7 cellular contexts compared by ENCODE assay signal in genomic region chr13:27252467-27252866, GRCh38. TPM values are rescaled to one million over a fixed set of nuclear protein-coding genes. Genes with fewer than 3 reads are reported as not detected.
DNase-seq lines count a peak whose midpoint lies in the region; ATAC-seq and TF ChIP-seq lines count a peak whose summit lies in the region.

No MANE protein-coding gene starts in this region.

- POLR2A ChIA-PET in activated CD8-positive, alpha-beta T cell treated with anti-CD3 and anti-CD28 coated beads, Interleukin-2, amount 10 ng/mL, durations not matched to agents 7 days and 5 days (lab: Charles Lee), result interaction anchor here (1.1 kb wide), 1 partner anchor 18 kb away, joined by 3 read pairs; the partner anchor contains the start of gene RASL11A

- H3K36me3 Mint-ChIP-seq in HFFc6 (ENCODE audit: low read depth), result peaks cover 45% of the 10 kb centered on the region
- H3K36me3 Mint-ChIP-seq in activated CD8-positive, alpha-beta T cell treated with anti-CD3 and anti-CD28 coated beads, Interleukin-2, amount 10 ng/mL, durations not matched to agents 7 days and 5 days (ENCODE audit: low read depth), result peaks cover 57% of the 10 kb centered on the region
- peaks cover 36 to 48% of the 10 kb centered on the region in 2 donors for H3K36me3 Mint-ChIP-seq in stimulated activated naive B cell treated with anti-CD40 and anti-IgM and Interleukin-4, amounts not matched to agents 10 μg/mL and 1 μg/mL and 100 μg/mL, for 72 hours

- H3K27ac Mint-ChIP-seq in HFFc6, result peak overlapping the region; percentile 100
- peak overlapping the region; percentile 100 for H3K27ac Mint-ChIP-seq in activated CD8-positive, alpha-beta T cell treated with anti-CD3 and anti-CD28 coated beads, Interleukin-2, amount 10 ng/mL, durations not matched to agents 7 days and 5 days
- peak overlapping the region; percentile 100 for H3K27ac Mint-ChIP-seq in stimulated activated naive B cell treated with anti-CD40 and anti-IgM and Interleukin-4, amounts not matched to agents 10 μg/mL and 1 μg/mL and 100 μg/mL, for 72 hours

- H3K9ac ChIP-seq in iPS-18a (ENCODE audit: low read length), result peak overlapping the region; percentile 100

- CTCF ChIA-PET in activated CD8-positive, alpha-beta T cell treated with anti-CD3 and anti-CD28 coated beads, Interleukin-2, amount 10 ng/mL, durations not matched to agents 7 days and 5 days (lab: Charles Lee), result interaction anchor here (1.7 kb wide), 2 partner anchors 19 to 110 kb away, joined by 3 read pairs; no protein-coding TSS in a partner anchor

- ATAC-seq in activated CD8-positive, alpha-beta T cell treated with anti-CD3 and anti-CD28 coated beads, Interleukin-2, amount 10 ng/mL, durations not matched to agents 7 days and 5 days, result no peak
- no peak for ATAC-seq in stimulated activated naive B cell treated with anti-CD40 and anti-IgM and Interleukin-4, amounts not matched to agents 10 μg/mL and 1 μg/mL and 100 μg/mL, for 72 hours (replicated peaks)
- no peak for ATAC-seq in GM18909 (IDR thresholded peaks at IDR 0.05; ENCODE audit: poor library complexity, unreplicated experiment)
- ATAC-seq in GM21723 (IDR thresholded peaks at IDR 0.05; ENCODE audit: unreplicated experiment), result no peak
- ATAC-seq in HG03460 (IDR thresholded peaks at IDR 0.05; ENCODE audit: unreplicated experiment), result no peak

- H3K9me3 Mint-ChIP-seq in HFFc6, result no peaks in the 10 kb centered on the region
- no peaks in the 10 kb centered on the region for H3K9me3 Mint-ChIP-seq in activated CD8-positive, alpha-beta T cell treated with anti-CD3 and anti-CD28 coated beads, Interleukin-2, amount 10 ng/mL, durations not matched to agents 7 days and 5 days (ENCODE audit: insufficient read depth)
- no peaks in the 10 kb centered on the region for H3K9me3 Mint-ChIP-seq in stimulated activated naive B cell treated with anti-CD40 and anti-IgM and Interleukin-4, amounts not matched to agents 10 μg/mL and 1 μg/mL and 100 μg/mL, for 72 hours

- peaks cover 47% of the 10 kb centered on the region for H3K36me3 ChIP-seq in iPS-18a (ENCODE audit: control insufficient read depth, low read depth, low read length)

- H3K27me3 ChIP-seq in iPS-18a (ENCODE audit: control insufficient read depth, insufficient read depth, low read length), result no peaks in the 10 kb centered on the region

- H3K9me3 ChIP-seq in iPS-18a (ENCODE audit: control insufficient read depth, low read depth, low read length), result no peaks in the 10 kb centered on the region

- H3K27ac ChIP-seq in iPS-18a (ENCODE audit: low read length), result peak overlapping the region; percentile 95

- peaks cover 38% of the 10 kb centered on the region for H3K4me1 Mint-ChIP-seq in HFFc6 (ENCODE audit: low read depth)
- H3K4me1 Mint-ChIP-seq in activated CD8-positive, alpha-beta T cell treated with anti-CD3 and anti-CD28 coated beads, Interleukin-2, amount 10 ng/mL, durations not matched to agents 7 days and 5 days (ENCODE audit: low read depth), result peaks cover 46% of the 10 kb centered on the region
- H3K4me1 Mint-ChIP-seq in stimulated activated naive B cell treated with anti-CD40 and anti-IgM and Interleukin-4, amounts not matched to agents 10 μg/mL and 1 μg/mL and 100 μg/mL, for 72 hours, result peaks cover 8 to 46% of the 10 kb centered on the region in 2 donors

- H3K4me3 Mint-ChIP-seq in HFFc6, result peak overlapping the region; percentile 98
- peak overlapping the region; percentile 96 for H3K4me3 Mint-ChIP-seq in activated CD8-positive, alpha-beta T cell treated with anti-CD3 and anti-CD28 coated beads, Interleukin-2, amount 10 ng/mL, durations not matched to agents 7 days and 5 days
- H3K4me3 Mint-ChIP-seq in stimulated activated naive B cell treated with anti-CD40 and anti-IgM and Interleukin-4, amounts not matched to agents 10 μg/mL and 1 μg/mL and 100 μg/mL, for 72 hours, result peak overlapping the region; percentile 96

- peaks cover 2% of the 10 kb centered on the region; the same call in 1 of the 2 replicates for H3K27me3 Mint-ChIP-seq in HFFc6 (ENCODE audit: insufficient read depth)
- no peaks in the 10 kb centered on the region for H3K27me3 Mint-ChIP-seq in activated CD8-positive, alpha-beta T cell treated with anti-CD3 and anti-CD28 coated beads, Interleukin-2, amount 10 ng/mL, durations not matched to agents 7 days and 5 days (ENCODE audit: low read depth)
- H3K27me3 Mint-ChIP-seq in stimulated activated naive B cell treated with anti-CD40 and anti-IgM and Interleukin-4, amounts not matched to agents 10 μg/mL and 1 μg/mL and 100 μg/mL, for 72 hours, result no peaks in the 10 kb centered on the region

- H3K4me1 ChIP-seq in iPS-18a (ENCODE audit: control insufficient read depth, low read depth, low read length), result peaks cover 11% of the 10 kb centered on the region

- H3K4me3 ChIP-seq in iPS-18a (ENCODE audit: low read length), result peak overlapping the region; percentile 99

- no peak for TF ChIP-seq CTCF in HFFc6 (IDR thresholded peaks at IDR 0.05)

- no peak for DNase-seq in HFFc6
- DNase-seq in activated CD8-positive, alpha-beta T cell treated with anti-CD3 and anti-CD28 coated beads, Interleukin-2, amount 10 ng/mL, durations not matched to agents 7 days and 5 days, result no peak
- no peak for DNase-seq in stimulated activated naive B cell treated with anti-CD40 and anti-IgM and Interleukin-4, amounts not matched to agents 10 μg/mL and 1 μg/mL and 100 μg/mL, for 72 hours

RNA-seq across cellular contexts. Expression of gene RPL21, which starts 1.1 kb away (rescaled TPM):
- 1,000 to 10,000 TPM in 1 of 6 experiments, 100 to 1,000 TPM in 5; 752 to 1,001 (median 859) TPM for total RNA-seq in HFFc6 (2021; fragmentation: NEBNext Ultra II Directional; extraction: Animal tissue kit (Norgen Biotek cat#: 25700))
- 100 to 1,000 TPM; 784 to 807 TPM for total RNA-seq in activated CD8-positive, alpha-beta T cell treated with anti-CD3 and anti-CD28 coated beads, Interleukin-2, amount 10 ng/mL, durations not matched to agents 7 days and 5 days

RNA-seq across cellular contexts. Expression of gene RASL11A, which starts 18.2 kb away (rescaled TPM):
- 1 to 10 TPM; 3.3 to 9.6 (median 7.3) TPM for total RNA-seq in HFFc6 (2021; fragmentation: NEBNext Ultra II Directional; extraction: Animal tissue kit (Norgen Biotek cat#: 25700))
- under 1 TPM; 0.52 to 0.92 TPM for total RNA-seq in activated CD8-positive, alpha-beta T cell treated with anti-CD3 and anti-CD28 coated beads, Interleukin-2, amount 10 ng/mL, durations not matched to agents 7 days and 5 days
